1 cellular context compared by ENCODE assay signal in genomic region chr11:9565822-9566560, GRCh38.
TF ChIP-seq lines count a peak whose summit lies in the region.

No MANE protein-coding gene starts in this region.

TF ChIP-seq in K562, 482 proteins besides CTCF, POLR2A, EP300 and RAD21 (continued from another document):
- TF ChIP-seq, protein P1, sequence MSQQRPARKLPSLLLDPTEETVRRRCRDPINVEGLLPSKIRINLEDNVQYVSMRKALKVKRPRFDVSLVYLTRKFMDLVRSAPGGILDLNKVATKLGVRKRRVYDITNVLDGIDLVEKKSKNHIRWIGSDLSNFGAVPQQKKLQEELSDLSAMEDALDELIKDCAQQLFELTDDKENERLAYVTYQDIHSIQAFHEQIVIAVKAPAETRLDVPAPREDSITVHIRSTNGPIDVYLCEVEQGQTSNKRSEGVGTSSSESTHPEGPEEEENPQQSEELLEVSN (IDR thresholded peaks at IDR 0.05; ENCODE audit: borderline replicate concordance in 1 of 2, extremely low read depth in 1 of 2, insufficient read depth in 1 of 2, insufficient read length in 1 of 2, low read depth in 1 of 2, low read length in 1 of 2, poor library complexity in 1 of 2, severe bottlenecking in 1 of 2) = peak; percentile 14 to 47
- no peak for TF ChIP-seq IFI16 (CRISPR knock-in tag; IDR thresholded peaks at IDR 0.05)
- no peak for TF ChIP-seq TARDBP (IDR thresholded peaks at IDR 0.05)
- peak; percentile 58; the same call in 1 of the 2 replicates for TF ChIP-seq TRIM28 (IDR thresholded peaks at IDR 0.05)
- no peak for TF ChIP-seq ARID3B (CRISPR knock-in tag; IDR thresholded peaks at IDR 0.05; ENCODE audit: borderline replicate concordance)
- peak; percentile 100 for TF ChIP-seq ZNF134 (CRISPR knock-in tag; conservative IDR thresholded peaks at IDR 0.05)
- TF ChIP-seq NR2C2 (CRISPR knock-in tag; IDR thresholded peaks at IDR 0.05) = no peak
- 0 out of 2 replicates have a peak, but pooled peaks have one; percentile 60 for TF ChIP-seq NR2C2 (tag; IDR thresholded peaks at IDR 0.05)
- TF ChIP-seq CTBP1 (IDR thresholded peaks at IDR 0.05; ENCODE audit: borderline replicate concordance) = peak; percentile 69; the same call in 1 of the 2 replicates
- no peak for TF ChIP-seq ZNF77 (CRISPR knock-in tag; IDR thresholded peaks at IDR 0.05)
- peak; percentile 96 for TF ChIP-seq SMAD4 (CRISPR knock-in tag; conservative IDR thresholded peaks at IDR 0.05)
- peak; percentile 47; the same call in 1 of the 2 replicates for TF ChIP-seq RBFOX2 (IDR thresholded peaks at IDR 0.05; ENCODE audit: low read depth, low read length)
- TF ChIP-seq CEBPB (tag; IDR thresholded peaks at IDR 0.05) = peak; percentile 51; the same call in 1 of the 2 replicates
- no peak for TF ChIP-seq ZBTB34 (CRISPR knock-in tag; IDR thresholded peaks at IDR 0.05)
- TF ChIP-seq NEUROD1 (IDR thresholded peaks at IDR 0.05; ENCODE audit: borderline replicate concordance, low read depth, low read length, partially characterized antibody) = peak; percentile 91
- peak; percentile 37; the same call in 1 of the 2 replicates for TF ChIP-seq NFIC (IDR thresholded peaks at IDR 0.05)
- no peak for TF ChIP-seq POU5F1 (IDR thresholded peaks at IDR 0.05; ENCODE audit: borderline replicate concordance, low read depth, low read length, partially characterized antibody)
- TF ChIP-seq BRCA1 (IDR thresholded peaks at IDR 0.05) = no peak
- no peak for TF ChIP-seq BRCA1 (CRISPR knock-in tag; IDR thresholded peaks at IDR 0.05)
- TF ChIP-seq SRSF9 (IDR thresholded peaks at IDR 0.05; ENCODE audit: borderline replicate concordance, low read depth, low read length) = no peak
